Comparison of ENCODE assay signal across 16 cellular contexts in genomic region chr17:40515491-40516041, GRCh38. TPM values are rescaled to one million over a fixed set of nuclear protein-coding genes. Genes with fewer than 3 reads are reported as not detected.
DNase-seq lines count a peak whose midpoint lies in the region; ATAC-seq and TF ChIP-seq lines count a peak whose summit lies in the region.
"Had no signal": no experiment of that assay in that cellular context is flagged by ENCODE, and none has a peak within 500 bp of the region (broad histone marks: within the 10 kb centered on the region; RNA-seq: fewer than 3 reads in every experiment).

No MANE protein-coding gene starts in this region.

- ATAC-seq in GM19328 (IDR thresholded peaks at IDR 0.05; ENCODE audit: unreplicated experiment) = no peak
- no peak for ATAC-seq in GM18867 (IDR thresholded peaks at IDR 0.05; ENCODE audit: unreplicated experiment)
- ATAC-seq in upper lobe of left lung (ENCODE audit: low FRiP score in 2 of 2) = no peak
- ATAC-seq in HG03196 (IDR thresholded peaks at IDR 0.05; ENCODE audit: unreplicated experiment) = no peak
- ATAC-seq: heart left ventricle, lower lobe of right lung, psoas muscle had no signal

- no peaks in the 10 kb centered on the region for H3K9me2 ChIP-seq in Loucy (replicated peaks; ENCODE audit: low read depth, low read length)

- H3K4me3 ChIP-seq in BLaER1 treated with 17β-estradiol and CSF1 and Interleukin-3, amounts not matched to agents 10 nM and 100 nM = peak overlapping the region in 1 of 10 experiments; percentile 9; a peak in 2 of 20 replicates
- H3K4me3 ChIP-seq in Loucy (ENCODE audit: low read length, poor library complexity, severe bottlenecking) (no peak overlapping the region), neural progenitor cell (no peak overlapping the region), upper lobe of left lung (no peak overlapping the region)
- H3K4me3 ChIP-seq: lower lobe of right lung, psoas muscle had no signal

- H3K9me3 ChIP-seq in BLaER1 treated with 17β-estradiol and CSF1 and Interleukin-3, amounts not matched to agents 10 nM and 100 nM (replicated peaks in 1 of 11) = no peaks in the 10 kb centered on the region
- H3K9me3 ChIP-seq in Loucy (ENCODE audit: insufficient read depth, low read depth, low read length) (no peaks in the 10 kb centered on the region), neural progenitor cell (ENCODE audit: low read depth) (no peaks in the 10 kb centered on the region), upper lobe of left lung (no peaks in the 10 kb centered on the region)
- H3K9me3 ChIP-seq: heart left ventricle, lower lobe of right lung, psoas muscle had no signal

- H4K20me1 ChIP-seq in BLaER1 treated with 17β-estradiol and CSF1 and Interleukin-3, amounts not matched to agents 10 nM and 100 nM = no peaks in the 10 kb centered on the region
- H4K20me1 ChIP-seq in Loucy (ENCODE audit: insufficient read depth, low read length, poor library complexity, severe bottlenecking) (no peaks in the 10 kb centered on the region), neural progenitor cell (ENCODE audit: low read depth) (no peaks in the 10 kb centered on the region)

- H2AFZ ChIP-seq in Loucy (ENCODE audit: low read length) (no peak overlapping the region), neural progenitor cell (replicated peaks) (no peak overlapping the region)

- peak overlapping the region in 9 of 11 experiments; percentile 32 to 90 (median 81); a peak in 16 of 22 replicates for H3K27ac ChIP-seq in BLaER1 treated with 17β-estradiol and CSF1 and Interleukin-3, amounts not matched to agents 10 nM and 100 nM
- H3K27ac ChIP-seq in neural progenitor cell (no peak overlapping the region), upper lobe of left lung (no peak overlapping the region)
- H3K27ac ChIP-seq: heart left ventricle, lower lobe of right lung, psoas muscle, VCaP had no signal

- H3K79me2 ChIP-seq in Loucy (ENCODE audit: insufficient read depth, low read length) (no peaks in the 10 kb centered on the region), neural progenitor cell (ENCODE audit: low read depth) (no peaks in the 10 kb centered on the region)

- TF ChIP-seq POLR2A in upper lobe of left lung (IDR thresholded peaks at IDR 0.05) = no peak

- no peaks in the 10 kb centered on the region for H3K9me3 Mint-ChIP-seq in activated T-helper 2 cell treated with anti-CD3 and anti-CD28 coated beads, Interferon-gamma antibody, Interleukin-2, Interleukin-4, amounts not matched to agents 10 μg/mL and 5 μg/mL and 100 μg/mL, durations not matched to agents 14 hours and 24 hours and 36 hours
- no peaks in the 10 kb centered on the region for H3K9me3 Mint-ChIP-seq in neural progenitor cell
- H3K9me3 Mint-ChIP-seq: H9 had no signal

- H3F3A ChIP-seq in Loucy (ENCODE audit: low read depth) (peaks cover 3% of the 10 kb centered on the region), neural progenitor cell (ENCODE audit: low read depth) (no peaks in the 10 kb centered on the region)

- no peak for TF ChIP-seq CTCF in Loucy (conservative IDR thresholded peaks at IDR 0.05; ENCODE audit: low read length)
- TF ChIP-seq CTCF in neural progenitor cell (IDR thresholded peaks at IDR 0.05) = no peak
- no peak for TF ChIP-seq CTCF in upper lobe of left lung (IDR thresholded peaks at IDR 0.05)

- DNase-seq in activated T-helper 2 cell treated with anti-CD3 and anti-CD28 coated beads, Interferon-gamma antibody, Interleukin-2, Interleukin-4, amounts not matched to agents 10 μg/mL and 5 μg/mL and 100 μg/mL, durations not matched to agents 14 hours and 24 hours and 36 hours (ENCODE audit: low spot score) = no peak
- DNase-seq in neural progenitor cell (ENCODE audit: low spot score) (no peak), upper lobe of left lung (no peak)
- DNase-seq: amygdala; effector CD4-positive, alpha-beta T cell; H9; KBM-7; lower lobe of right lung; psoas muscle had no signal

- 55 to 62% methylated on average over 5 to 11 of the region's 11 CpGs for WGBS in upper lobe of left lung, 2 donors

- peak overlapping the region; percentile 81 to 98 (median 92) for H3K4me2 ChIP-seq in BLaER1 treated with 17β-estradiol and CSF1 and Interleukin-3, amounts not matched to agents 10 nM and 100 nM
- peak overlapping the region; percentile 87 for H3K4me2 ChIP-seq in Loucy (ENCODE audit: low read depth, low read length, poor library complexity, severe bottlenecking)
- H3K4me2 ChIP-seq in neural progenitor cell = no peak overlapping the region

- no peaks in the 10 kb centered on the region for H3K27me3 Mint-ChIP-seq in activated T-helper 2 cell treated with anti-CD3 and anti-CD28 coated beads, Interferon-gamma antibody, Interleukin-2, Interleukin-4, amounts not matched to agents 10 μg/mL and 5 μg/mL and 100 μg/mL, durations not matched to agents 14 hours and 24 hours and 36 hours (ENCODE audit: low read depth)
- peaks cover 4% of the 10 kb centered on the region for H3K27me3 Mint-ChIP-seq in neural progenitor cell (ENCODE audit: insufficient read depth, low read depth)

- H3K9ac ChIP-seq in BLaER1 treated with 17β-estradiol and CSF1 and Interleukin-3, amounts not matched to agents 10 nM and 100 nM = peak overlapping the region in 4 of 11 experiments; percentile 67 to 80 (median 76); a peak in 8 of 22 replicates
- H3K9ac ChIP-seq in Loucy (ENCODE audit: low read depth, low read length, poor library complexity, severe bottlenecking) = peak overlapping the region; percentile 8
- no peak overlapping the region for H3K9ac ChIP-seq in neural progenitor cell

- H3K4me3 Mint-ChIP-seq in activated T-helper 2 cell treated with anti-CD3 and anti-CD28 coated beads, Interferon-gamma antibody, Interleukin-2, Interleukin-4, amounts not matched to agents 10 μg/mL and 5 μg/mL and 100 μg/mL, durations not matched to agents 14 hours and 24 hours and 36 hours (ENCODE audit: low read depth) = no peak overlapping the region
- peak overlapping the region; percentile 52 for H3K4me3 Mint-ChIP-seq in neural progenitor cell
- H3K4me3 Mint-ChIP-seq: H9 had no signal

- intact Hi-C loops in activated T-helper 2 cell treated with anti-CD3 and anti-CD28 coated beads, Interferon-gamma antibody, Interleukin-2, Interleukin-4, amounts not matched to agents 10 μg/mL and 5 μg/mL and 100 μg/mL, durations not matched to agents 14 hours and 24 hours and 36 hours (cut with micrococcal nuclease) = loop anchor here (1.0 to 5.0 kb wide), 3 partner anchors 16 to 98 kb away; partner anchors contain the start of gene TOP2A

- peaks cover 0 to 32% (median 0%) of the 10 kb centered on the region in 11 experiments; a peak in 5 of 22 replicates for H3K27me3 ChIP-seq in BLaER1 treated with 17β-estradiol and CSF1 and Interleukin-3, amounts not matched to agents 10 nM and 100 nM
- H3K27me3 ChIP-seq in Loucy (ENCODE audit: insufficient read depth, low read length, poor library complexity, severe bottlenecking) (no peaks in the 10 kb centered on the region), neural progenitor cell (no peaks in the 10 kb centered on the region), upper lobe of left lung (no peaks in the 10 kb centered on the region)

- peaks cover 7% of the 10 kb centered on the region for H3K36me3 Mint-ChIP-seq in activated T-helper 2 cell treated with anti-CD3 and anti-CD28 coated beads, Interferon-gamma antibody, Interleukin-2, Interleukin-4, amounts not matched to agents 10 μg/mL and 5 μg/mL and 100 μg/mL, durations not matched to agents 14 hours and 24 hours and 36 hours (ENCODE audit: low read depth)
- no peaks in the 10 kb centered on the region for H3K36me3 Mint-ChIP-seq in neural progenitor cell

- no peak for TF ChIP-seq EP300 in upper lobe of left lung (IDR thresholded peaks at IDR 0.05)

- peak overlapping the region; percentile 88 for H3K27ac Mint-ChIP-seq in activated T-helper 2 cell treated with anti-CD3 and anti-CD28 coated beads, Interferon-gamma antibody, Interleukin-2, Interleukin-4, amounts not matched to agents 10 μg/mL and 5 μg/mL and 100 μg/mL, durations not matched to agents 14 hours and 24 hours and 36 hours
- H3K27ac Mint-ChIP-seq in neural progenitor cell = no peak overlapping the region
- H3K27ac Mint-ChIP-seq: H9 had no signal

- peaks cover 49 to 98% (median 82%) of the 10 kb centered on the region in 10 experiments for H3K4me1 ChIP-seq in BLaER1 treated with 17β-estradiol and CSF1 and Interleukin-3, amounts not matched to agents 10 nM and 100 nM
- H3K4me1 ChIP-seq in Loucy (ENCODE audit: insufficient read depth, low read length, poor library complexity, severe bottlenecking) = peaks cover 64% of the 10 kb centered on the region
- peaks cover 4% of the 10 kb centered on the region for H3K4me1 ChIP-seq in neural progenitor cell
- H3K4me1 ChIP-seq in upper lobe of left lung = peaks cover 20 to 36% (median 31%) of the 10 kb centered on the region in 4 donors

- peaks cover 0 to 4% (median 0%) of the 10 kb centered on the region in 11 experiments; a peak in 2 of 22 replicates for H3K36me3 ChIP-seq in BLaER1 treated with 17β-estradiol and CSF1 and Interleukin-3, amounts not matched to agents 10 nM and 100 nM
- H3K36me3 ChIP-seq in Loucy (ENCODE audit: insufficient read depth, low read length) = no peaks in the 10 kb centered on the region
- no peaks in the 10 kb centered on the region for H3K36me3 ChIP-seq in neural progenitor cell
- no peaks in the 10 kb centered on the region for H3K36me3 ChIP-seq in upper lobe of left lung
- H3K36me3 ChIP-seq: heart left ventricle, lower lobe of right lung had no signal

- H3K4me1 Mint-ChIP-seq in activated T-helper 2 cell treated with anti-CD3 and anti-CD28 coated beads, Interferon-gamma antibody, Interleukin-2, Interleukin-4, amounts not matched to agents 10 μg/mL and 5 μg/mL and 100 μg/mL, durations not matched to agents 14 hours and 24 hours and 36 hours (ENCODE audit: low read depth) = peaks cover 54% of the 10 kb centered on the region
- peaks cover 10% of the 10 kb centered on the region for H3K4me1 Mint-ChIP-seq in neural progenitor cell

RNA-seq across cellular contexts. Expression of gene TNS4, which starts 14.1 kb away (rescaled TPM):
- 8.7 and 9.0 TPM in 2 replicates for total RNA-seq in activated T-helper 2 cell treated with anti-CD3 and anti-CD28 coated beads, Interferon-gamma antibody, Interleukin-2, Interleukin-4, amounts not matched to agents 10 μg/mL and 5 μg/mL and 100 μg/mL, durations not matched to agents 14 hours and 24 hours and 36 hours
- total RNA-seq in neural progenitor cell (ENCODE audit: low replicate concordance) = not detected in 2 replicates
- total RNA-seq in upper lobe of left lung = 1 to 10 TPM in 4 of 6 donors, under 1 TPM in 1, not detected in 1; 0.54 to 5.1 (median 1.1) TPM

RNA-seq across cellular contexts. Expression of gene CCR7, which starts 49.7 kb away (rescaled TPM):
- 367 and 374 TPM in 2 replicates for total RNA-seq in activated T-helper 2 cell treated with anti-CD3 and anti-CD28 coated beads, Interferon-gamma antibody, Interleukin-2, Interleukin-4, amounts not matched to agents 10 μg/mL and 5 μg/mL and 100 μg/mL, durations not matched to agents 14 hours and 24 hours and 36 hours
- 0.37 TPM in 1 of 2 replicates, not detected in the other for total RNA-seq in neural progenitor cell (ENCODE audit: low replicate concordance)
- total RNA-seq in upper lobe of left lung = 1 to 10 TPM in 3 of 6 donors, under 1 TPM in 1, not detected in 2; 0.30 to 2.8 (median 1.4) TPM

Comparison
In these comparisons a context has a peak if more than half of its experiments do, and no peak if none do; other contexts are left out.
1. H3K27ac ChIP-seq: peak in BLaER1 treated with 17β-estradiol and CSF1 and Interleukin-3, amounts not matched to agents 10 nM and 100 nM (9 of 11); none in neural progenitor cell (single experiment) and upper lobe of left lung (0 of 4).
2. RNA of gene CCR7, which starts 49.7 kb away (total RNA-seq): 367 to 374 TPM in activated T-helper 2 cell treated with anti-CD3 and anti-CD28 coated beads, Interferon-gamma antibody, Interleukin-2, Interleukin-4, amounts not matched to agents 10 μg/mL and 5 μg/mL and 100 μg/mL, durations not matched to agents 14 hours and 24 hours and 36 hours; 0.30 to 2.8 TPM in upper lobe of left lung and 0.37 TPM in neural progenitor cell; every median in the first group is over 10 times any median in the second.